9 cellular contexts compared by ENCODE assay signal in the genomic region with DNA sequence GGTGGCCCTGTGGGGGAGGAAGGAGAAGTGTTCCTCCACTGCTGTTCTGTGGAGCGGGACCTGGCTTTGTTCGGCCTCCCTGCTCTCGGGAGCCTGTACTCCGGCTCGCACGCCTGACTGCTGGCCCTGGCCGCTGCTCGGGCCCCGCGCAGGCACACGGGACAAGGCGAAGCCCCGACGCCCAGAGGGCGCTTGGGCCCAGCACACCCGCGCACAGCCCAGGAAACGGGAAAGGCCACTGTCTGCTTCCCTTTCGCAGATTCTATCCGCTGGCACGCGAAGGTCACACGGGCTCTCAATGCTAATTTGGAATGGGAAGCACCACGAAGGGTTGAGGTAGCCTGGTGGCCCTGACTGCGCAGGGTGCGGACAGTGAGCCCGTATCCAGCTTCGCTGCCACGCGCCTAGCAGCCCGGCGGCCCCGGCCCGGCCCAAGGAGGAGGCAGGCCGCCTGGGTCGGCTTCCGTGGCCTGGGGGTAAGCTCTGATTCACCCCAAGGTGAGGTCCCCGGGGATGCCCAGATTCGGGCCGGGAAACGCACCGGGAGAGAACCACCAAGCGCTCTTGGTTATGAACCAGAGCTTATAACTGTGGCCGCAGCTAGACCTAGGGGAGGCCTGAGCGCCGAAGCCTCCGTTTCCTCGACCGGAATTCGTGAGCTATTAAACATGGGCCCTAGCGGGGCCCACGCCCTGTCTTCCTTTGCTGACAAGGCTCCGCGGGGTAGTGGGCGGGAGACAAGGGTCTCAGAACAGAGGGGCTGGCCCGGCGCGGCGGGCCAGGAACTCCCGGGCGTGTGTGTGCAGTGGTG. TPM values are rescaled to one million over a fixed set of nuclear protein-coding genes. Genes with fewer than 3 reads are reported as not detected.
DNase-seq lines count a peak whose midpoint lies in the region; FAIRE-seq and TF ChIP-seq lines count a peak whose summit lies in the region.
"Had no signal": no experiment of that assay in that cellular context is flagged by ENCODE, and none has a peak within 500 bp of the region (broad histone marks: within the 10 kb centered on the region; RNA-seq: fewer than 3 reads in every experiment).

No MANE protein-coding gene starts in this region.

- H2BK120ac ChIP-seq in mesenchymal stem cell (ENCODE audit: low read depth, low read length), result no peak overlapping the region

- no peaks in the 10 kb centered on the region for H3K9me3 Mint-ChIP-seq in MCF 10A (ENCODE audit: unreplicated experiment)

- no peaks in the 10 kb centered on the region for H3K27me3 Mint-ChIP-seq in MCF 10A (ENCODE audit: insufficient read depth, unreplicated experiment)

- no peak overlapping the region for H2BK12ac ChIP-seq in mesenchymal stem cell (ENCODE audit: low read length in 2 of 2)

- no peak overlapping the region for H3K4me3 Mint-ChIP-seq in MCF 10A (ENCODE audit: unreplicated experiment)

- H3K4me3 ChIP-seq in breast epithelium (peak overlapping the region; percentile 14 to 61 (median 40)), dorsolateral prefrontal cortex (peak overlapping the region in 49 of 59 donors; percentile 0 to 59 (median 35)), mesenchymal stem cell (ENCODE audit: insufficient read depth in 1 of 2, low read depth in 1 of 2, low read length in 2 of 2) (peak overlapping the region; percentile 43 to 72), MM.1S (ENCODE audit: low read length) (no peak overlapping the region)

- no peak overlapping the region for H2BK15ac ChIP-seq in mesenchymal stem cell (ENCODE audit: low read depth, poor library complexity, severe bottlenecking)

- H3K14ac ChIP-seq in mesenchymal stem cell (ENCODE audit: low read length in 2 of 2), result no peak overlapping the region

- H3K27ac ChIP-seq in breast epithelium, result peak overlapping the region; percentile 69 to 73
- no peak overlapping the region for H3K27ac ChIP-seq in dorsolateral prefrontal cortex
- H3K27ac ChIP-seq in mesenchymal stem cell (ENCODE audit: low read length, poor library complexity, severe bottlenecking), result peak overlapping the region; percentile 58
- H3K27ac ChIP-seq in MM.1S (ENCODE audit: low read length), result no peak overlapping the region

- CTCF ChIA-PET in MCF 10A (lab: Yijun Ruan, JAX), result interaction anchor here (0.6 to 2.2 kb wide), 13 partner anchors 19 to 931 kb away, joined by 3 to 31 read pairs (median 4); no protein-coding TSS in a partner anchor

- intact Hi-C loops in breast epithelium (cut with DNase I; ENCODE audit: low total_unique reads), result no loop called here
- intact Hi-C loops in MCF 10A (cut with micrococcal nuclease), result loop anchor here (1.0 to 2.0 kb wide), 2 partner anchors 857 to 931 kb away; no protein-coding TSS in a partner anchor
- intact Hi-C loops in dorsolateral prefrontal cortex (cut with DNase I), result no loop called here

- FAIRE-seq in urothelium cell line (lab: Jason Lieb, UNC), result peak; percentile 50
- FAIRE-seq: TTC549 had no signal

- H3K18ac ChIP-seq in mesenchymal stem cell (ENCODE audit: low read depth in 1 of 2, low read length in 2 of 2), result no peak overlapping the region

- H3K79me1 ChIP-seq in mesenchymal stem cell (replicated peaks; ENCODE audit: low read length, poor library complexity, severe bottlenecking), result peaks cover 1% of the 10 kb centered on the region

- TF ChIP-seq POLR2A in breast epithelium (IDR thresholded peaks at IDR 0.05), result no peak

- H4K20me1 ChIP-seq in MM.1S (ENCODE audit: insufficient read depth, low read length), result no peaks in the 10 kb centered on the region

- no peak overlapping the region for H4K91ac ChIP-seq in mesenchymal stem cell (ENCODE audit: low read length)

- POLR2A ChIA-PET in MCF 10A (lab: Yijun Ruan, JAX), result interaction anchor here (0.6 to 1.2 kb wide), 3 partner anchors 801 to 930 kb away, joined by 3 to 5 read pairs (median 3); no protein-coding TSS in a partner anchor

- H3F3A ChIP-seq in MM.1S (ENCODE audit: insufficient read depth, low read length), result no peaks in the 10 kb centered on the region

- H3K27me3 ChIP-seq in breast epithelium (peaks cover 3 to 48% of the 10 kb centered on the region in 2 donors), dorsolateral prefrontal cortex (peaks cover 11 to 79% (median 65%) of the 10 kb centered on the region in 45 donors), mesenchymal stem cell (ENCODE audit: control insufficient read depth in 1 of 2, insufficient read depth in 1 of 2, low read length in 2 of 2) (peaks cover 20 to 43% of the 10 kb centered on the region in 2 experiments), MM.1S (replicated peaks; ENCODE audit: insufficient read depth, low read length) (no peaks in the 10 kb centered on the region)

- no TSS peak for BruUV-seq in MCF 10A (replicated peaks; lab: Mats Ljungman, UMichigan)

- H2BK5ac ChIP-seq in mesenchymal stem cell (ENCODE audit: low read depth, low read length, poor library complexity, severe bottlenecking), result peak overlapping the region; percentile 63

- H3K4me1 ChIP-seq in breast epithelium (peaks cover 4 to 6% of the 10 kb centered on the region in 2 donors), mesenchymal stem cell (ENCODE audit: control insufficient read depth, insufficient read depth, low read depth, low read length) (peaks cover 18% of the 10 kb centered on the region), MM.1S (ENCODE audit: low read length) (no peaks in the 10 kb centered on the region)

- TF ChIP-seq CTCF in breast epithelium (IDR thresholded peaks at IDR 0.05), result no peak
- no peak for TF ChIP-seq CTCF in MCF 10A (IDR thresholded peaks at IDR 0.05; ENCODE audit: unreplicated experiment)
- TF ChIP-seq CTCF in dorsolateral prefrontal cortex (IDR thresholded peaks at IDR 0.05 in 54 of 56, conservative IDR thresholded peaks at IDR 0.05 in 2 of 56; ENCODE audit: low read depth in 1 of 56, partially characterized antibody in 56 of 56), result no peak
- no peak for TF ChIP-seq CTCF in MM.1S (IDR thresholded peaks at IDR 0.05; ENCODE audit: low read length)

- H3K27ac Mint-ChIP-seq in MCF 10A (ENCODE audit: low read depth, unreplicated experiment), result no peak overlapping the region

- peaks cover 0 to 13% of the 10 kb centered on the region in 2 donors for H3K9me3 ChIP-seq in breast epithelium
- H3K9me3 ChIP-seq in mesenchymal stem cell (ENCODE audit: control insufficient read depth, low read length), result peaks cover 6% of the 10 kb centered on the region
- no peaks in the 10 kb centered on the region for H3K9me3 ChIP-seq in MM.1S (replicated peaks; ENCODE audit: insufficient read depth, low read length)

- H3K4me1 Mint-ChIP-seq in MCF 10A (ENCODE audit: insufficient read depth, unreplicated experiment), result peaks cover 17% of the 10 kb centered on the region

- no peaks in the 10 kb centered on the region for H3K36me3 Mint-ChIP-seq in MCF 10A (ENCODE audit: insufficient read depth, unreplicated experiment)

- no peak overlapping the region for H3K4ac ChIP-seq in mesenchymal stem cell (ENCODE audit: low read depth in 1 of 2, low read length in 2 of 2)

- H3K9ac ChIP-seq in mesenchymal stem cell (ENCODE audit: low read length), result peak overlapping the region; percentile 82
- no peak overlapping the region for H3K9ac ChIP-seq in MM.1S (ENCODE audit: low read length)

- H3K4me2 ChIP-seq in mesenchymal stem cell (ENCODE audit: low read length, poor library complexity, severe bottlenecking) (peak overlapping the region; percentile 84), MM.1S (ENCODE audit: low read depth, low read length) (no peak overlapping the region)

- 5% methylated on average over 55 of the region's 61 CpGs for WGBS in mesenchymal stem cell

- H2AFZ ChIP-seq in mesenchymal stem cell (ENCODE audit: low read depth, low read length), result no peak overlapping the region
- no peak overlapping the region for H2AFZ ChIP-seq in MM.1S (ENCODE audit: low read length)

- H3K79me2 ChIP-seq in MM.1S (ENCODE audit: low read length), result no peaks in the 10 kb centered on the region

- no peak overlapping the region for H4K8ac ChIP-seq in mesenchymal stem cell (ENCODE audit: low read length)

- H3K36me3 ChIP-seq in breast epithelium (no peaks in the 10 kb centered on the region), mesenchymal stem cell (ENCODE audit: control insufficient read depth in 1 of 2, insufficient read depth in 2 of 2, low read depth in 1 of 2, low read length in 2 of 2) (peaks cover 0 to 5% of the 10 kb centered on the region in 2 experiments), MM.1S (replicated peaks; ENCODE audit: insufficient read depth, low read length) (no peaks in the 10 kb centered on the region)

- no peak overlapping the region for H3K23ac ChIP-seq in mesenchymal stem cell (ENCODE audit: low read length in 2 of 2)

- peak overlapping the region; percentile 39 for H2AK5ac ChIP-seq in mesenchymal stem cell (ENCODE audit: low read length, severe bottlenecking)

- H3K9me2 ChIP-seq in MM.1S (replicated peaks; ENCODE audit: insufficient read depth, low read length), result no peaks in the 10 kb centered on the region

- DNase-seq in breast epithelium (ENCODE audit: low spot score in 2 of 2) (no peak), MCF 10A (ENCODE audit: unreplicated experiment) (no peak), dorsolateral prefrontal cortex (no peak), mesenchymal stem cell (peak; percentile 13), urothelium cell line (ENCODE audit: low spot score) (no peak), SW480 (ENCODE audit: low spot score) (no peak), MM.1S (no peak), D341Med (ENCODE audit: low spot score) (no peak)

RNA-seq across cellular contexts. Expression of a gene that starts 19.7 kb away (rescaled TPM):
- 10 to 100 TPM in 2 of 3 donors, 1 to 10 TPM in 1; 5.9 to 60.0 (median 34.1) TPM for total RNA-seq in breast epithelium
- 0.09 and 0.15 TPM in 2 replicates for total RNA-seq in MCF 10A (2022)
- 1 to 10 TPM in 74 of 120 experiments, under 1 TPM in 46; 0.32 to 5.7 (median 1.3) TPM for total RNA-seq in dorsolateral prefrontal cortex
- polyA plus RNA-seq in mesenchymal stem cell (2013, experiment 1 of 2), result 0.15 TPM
- 0.15 TPM for polyA plus RNA-seq in mesenchymal stem cell (2013, experiment 2 of 2)

Comparison
In these comparisons a context has a peak if more than half of its experiments do, and no peak if none do; other contexts are left out.
1. H3K27ac ChIP-seq: peak in breast epithelium (2 of 2) and mesenchymal stem cell (single experiment); none in dorsolateral prefrontal cortex (0 of 59) and MM.1S (single experiment).